ENCODE assay signal across 8 cellular contexts in genomic region chr16:67761924-67762323, GRCh38. TPM values are rescaled to one million over a fixed set of nuclear protein-coding genes. Genes with fewer than 3 reads are reported as not detected.
"Had no signal": no experiment of that assay in that cellular context is flagged by ENCODE, and none has a peak within 500 bp of the region (broad histone marks: within the 10 kb centered on the region; RNA-seq: fewer than 3 reads in every experiment).

No MANE protein-coding gene starts in this region.

- H3K27me3 Mint-ChIP-seq: IgD-negative memory B cell had no signal

- DNase-seq: GM23248, GOT3, H7 had no signal

- ATAC-seq: HCT116 had no signal

- H3K4me2 ChIP-seq: KMS-11 had no signal

- H3K27ac Mint-ChIP-seq: IgD-negative memory B cell had no signal

- H3K4me3 Mint-ChIP-seq: IgD-negative memory B cell had no signal

- H3K36me3 ChIP-seq: HAP-1 had no signal

- H3K4me1 ChIP-seq: HAP-1 had no signal

- H3K4me3 ChIP-seq: GM23248, HAP-1 had no signal

- H3K9ac ChIP-seq: GM23248, KMS-11 had no signal

- H3K9me3 Mint-ChIP-seq: IgD-negative memory B cell had no signal

- H2AFZ ChIP-seq: GM23248 had no signal

- H3K9me3 ChIP-seq: HAP-1 had no signal

- H3K27ac ChIP-seq: GM23248, KMS-11 had no signal

RNA-seq across cellular contexts. Expression of gene TSNAXIP1, which starts 44.8 kb away (rescaled TPM):
- total RNA-seq: HT-29 had no signal
- polyA plus RNA-seq: IgD-negative memory B cell had no signal
